Comparison of ENCODE assay signal across 8 cellular contexts in genomic region chr7:24786941-24787340, GRCh38. TPM values are rescaled to one million over a fixed set of nuclear protein-coding genes. Genes with fewer than 3 reads are reported as not detected.
A peak's percentile ranks its signal among the peaks of the same experiment; 100 is the strongest.
DNase-seq lines count a peak whose midpoint lies in the region; ATAC-seq and TF ChIP-seq lines count a peak whose summit lies in the region.

No MANE protein-coding gene starts in this region.

- no peaks in the 10 kb centered on the region for H3K27me3 Mint-ChIP-seq in activated B cell treated with CpG ODN at 0.5 μM for 24 hours

- intact Hi-C loops in activated B cell treated with CpG ODN at 0.5 μM for 24 hours (cut with micrococcal nuclease) (no loop called here), left lung (cut with DNase I) (no loop called here)

- H4K20me1 ChIP-seq in BLaER1 treated with 17β-estradiol and CSF1 and Interleukin-3, amounts not matched to agents 10 nM and 100 nM: no peaks in the 10 kb centered on the region

- peaks cover 0 to 11% (median 0%) of the 10 kb centered on the region in 11 experiments; a peak in 2 of 22 replicates for H3K36me3 ChIP-seq in BLaER1 treated with 17β-estradiol and CSF1 and Interleukin-3, amounts not matched to agents 10 nM and 100 nM
- H3K36me3 ChIP-seq in left lung: no peaks in the 10 kb centered on the region
- no peaks in the 10 kb centered on the region for H3K36me3 ChIP-seq in H7 (replicated peaks; ENCODE audit: control insufficient read depth, insufficient read depth, low read length)

- H3K27ac ChIP-seq in BLaER1 treated with 17β-estradiol and CSF1 and Interleukin-3, amounts not matched to agents 10 nM and 100 nM: peak overlapping the region; percentile 40 to 79 (median 67); a peak in 19 of 22 replicates
- peak overlapping the region in 1 of 2 donors; percentile 63 for H3K27ac ChIP-seq in left lung

- H3K4me1 Mint-ChIP-seq in activated B cell treated with CpG ODN at 0.5 μM for 24 hours: peaks cover 6% of the 10 kb centered on the region

- H3K4me3 ChIP-seq in BLaER1 treated with 17β-estradiol and CSF1 and Interleukin-3, amounts not matched to agents 10 nM and 100 nM: no peak overlapping the region
- H3K4me3 ChIP-seq in left lung (no peak overlapping the region), H7 (ENCODE audit: insufficient read depth, low read depth, low read length) (no peak overlapping the region)

- DNase-seq in activated B cell treated with CpG ODN at 0.5 μM for 24 hours (no peak), left lung (peak in 1 of 2 donors; percentile 76), KG1 (lab: John Stamatoyannopoulos, UW) (no peak), NCI-H748 treated with DMSO at 0.1 percent for 48 hours (lab: John Stamatoyannopoulos, UW) (no peak), H7 (no peak), NCI-H1417 treated with DMSO at 0.1 percent for 48 hours (lab: John Stamatoyannopoulos, UW) (no peak)

- H3K9me3 Mint-ChIP-seq in activated B cell treated with CpG ODN at 0.5 μM for 24 hours: peaks cover 8% of the 10 kb centered on the region

- H3K4me3 Mint-ChIP-seq in activated B cell treated with CpG ODN at 0.5 μM for 24 hours: no peak overlapping the region

- H3K4me1 ChIP-seq in BLaER1 treated with 17β-estradiol and CSF1 and Interleukin-3, amounts not matched to agents 10 nM and 100 nM: peaks cover 6 to 51% (median 13%) of the 10 kb centered on the region in 10 experiments; a peak in 18 of 20 replicates
- no peaks in the 10 kb centered on the region for H3K4me1 ChIP-seq in left lung

- peak overlapping the region; percentile 14 to 71 (median 44); a peak in 15 of 22 replicates for H3K4me2 ChIP-seq in BLaER1 treated with 17β-estradiol and CSF1 and Interleukin-3, amounts not matched to agents 10 nM and 100 nM

- H3K9ac ChIP-seq in BLaER1 treated with 17β-estradiol and CSF1 and Interleukin-3, amounts not matched to agents 10 nM and 100 nM: peak overlapping the region in 4 of 11 experiments; percentile 29 to 56 (median 52); a peak in 7 of 22 replicates

- POLR2A ChIA-PET in activated B cell treated with CpG ODN at 0.5 μM for 24 hours (lab: Charles Lee): no interaction called here

- no peak overlapping the region for H3K27ac Mint-ChIP-seq in activated B cell treated with CpG ODN at 0.5 μM for 24 hours

- CTCF ChIA-PET in activated B cell treated with CpG ODN at 0.5 μM for 24 hours (lab: Charles Lee): no interaction called here

- H3K27me3 ChIP-seq in BLaER1 treated with 17β-estradiol and CSF1 and Interleukin-3, amounts not matched to agents 10 nM and 100 nM: no peaks in the 10 kb centered on the region
- H3K27me3 ChIP-seq in left lung: no peaks in the 10 kb centered on the region
- no peaks in the 10 kb centered on the region for H3K27me3 ChIP-seq in H7 (ENCODE audit: control insufficient read depth, insufficient read depth, low read length)

- no peak for TF ChIP-seq CTCF in activated B cell treated with CpG ODN at 0.5 μM for 24 hours (IDR thresholded peaks at IDR 0.05)
- no peak for TF ChIP-seq CTCF in left lung (IDR thresholded peaks at IDR 0.05)

- ATAC-seq in HG03196 (IDR thresholded peaks at IDR 0.05; ENCODE audit: unreplicated experiment): peak; percentile 70
- ATAC-seq in activated B cell treated with CpG ODN at 0.5 μM for 24 hours (ENCODE audit: low read depth): peak; percentile 68
- peak; percentile 78 for ATAC-seq in left lung

- peaks cover 26 to 59% (median 53%) of the 10 kb centered on the region in 11 experiments for H3K9me3 ChIP-seq in BLaER1 treated with 17β-estradiol and CSF1 and Interleukin-3, amounts not matched to agents 10 nM and 100 nM (replicated peaks in 1 of 11)
- H3K9me3 ChIP-seq in left lung: no peaks in the 10 kb centered on the region

- no peaks in the 10 kb centered on the region for H3K36me3 Mint-ChIP-seq in activated B cell treated with CpG ODN at 0.5 μM for 24 hours (ENCODE audit: low read depth)

RNA-seq across cellular contexts. Expression of gene GSDME, which starts 29.7 kb away (rescaled TPM):
- total RNA-seq in activated B cell treated with CpG ODN at 0.5 μM for 24 hours: 3.1 and 4.1 TPM in 2 replicates
- total RNA-seq in left lung: 10 to 100 TPM in 1 of 2 donors, 1 to 10 TPM in 1; 8.3 to 13.1 TPM
- total RNA-seq in H7 (2014; rRNA removed; shearing (Covaris generic)): 0.48 TPM in 2 replicates
